8 cellular contexts compared by ENCODE assay signal in the genomic region with DNA sequence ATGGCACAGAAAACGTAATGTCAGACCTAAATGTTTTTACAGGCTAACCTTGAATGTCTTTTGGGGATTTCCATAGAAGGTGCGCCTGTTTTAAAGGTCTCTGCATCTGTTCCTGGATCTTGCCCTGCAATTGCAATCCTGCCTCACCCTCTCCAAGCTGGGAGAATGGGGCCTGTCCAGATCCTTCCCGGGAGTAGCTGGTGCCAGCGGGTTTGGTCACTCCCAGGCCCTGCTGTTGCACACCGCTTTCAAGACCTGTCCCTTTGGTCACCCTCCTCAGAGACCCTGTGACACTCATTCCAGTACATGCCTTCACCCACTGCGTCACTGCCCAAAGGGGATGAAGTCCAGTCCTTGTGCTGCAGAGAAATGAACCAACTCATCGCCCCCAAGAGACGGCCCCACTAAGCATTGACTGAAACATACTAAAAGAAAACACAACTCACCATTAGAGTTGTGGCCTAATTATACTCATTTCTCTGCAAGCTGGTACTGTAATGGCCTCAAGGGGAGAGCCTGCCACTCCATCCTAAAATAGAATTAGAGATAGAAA. TPM values are rescaled to one million over a fixed set of nuclear protein-coding genes. Genes with fewer than 3 reads are reported as not detected.
DNase-seq lines count a peak whose midpoint lies in the region; ATAC-seq and TF ChIP-seq lines count a peak whose summit lies in the region.

No MANE protein-coding gene starts in this region.

- peaks cover 11% of the 10 kb centered on the region for H3K36me3 ChIP-seq in CD8-positive, alpha-beta memory T cell (ENCODE audit: insufficient read depth, low read length)

- peak in 2 of 5 donors; percentile 3 to 55 for DNase-seq in CD8-positive, alpha-beta memory T cell
- peak; percentile 28 for DNase-seq in KG1 (lab: John Stamatoyannopoulos, UW)
- DNase-seq in activated T-cell treated with anti-CD3 and anti-CD28 coated beads, Interleukin-2, amount 50 U/mL, for 4 hours = no peak
- DNase-seq in head of caudate nucleus = peak in 34 of 42 donors; percentile 14 to 79 (median 45)
- DNase-seq in progenitor cell of endocrine pancreas (ENCODE audit: low spot score, unreplicated experiment) = no peak

- peaks cover 0 to 6% (median 0%) of the 10 kb centered on the region in 5 donors for H3K9me3 Mint-ChIP-seq in CD8-positive, alpha-beta memory T cell
- no peaks in the 10 kb centered on the region for H3K9me3 Mint-ChIP-seq in activated T-cell treated with anti-CD3 and anti-CD28 coated beads, Interleukin-2, amount 50 U/mL, for 4 hours
- no peaks in the 10 kb centered on the region for H3K9me3 Mint-ChIP-seq in progenitor cell of endocrine pancreas (ENCODE audit: low read depth)

- peaks cover 44% of the 10 kb centered on the region for H3K4me1 ChIP-seq in CD8-positive, alpha-beta memory T cell (ENCODE audit: insufficient read depth, low read length)

- CTCF ChIA-PET in CD8-positive, alpha-beta memory T cell (lab: Charles Lee) = interaction anchor here (0.6 to 8.3 kb wide), 13 partner anchors 10 to 472 kb away, joined by 3 to 68 read pairs (median 4); no protein-coding TSS in a partner anchor

- peak overlapping the region; percentile 83 to 99 (median 96) for H3K4me3 Mint-ChIP-seq in CD8-positive, alpha-beta memory T cell
- H3K4me3 Mint-ChIP-seq in activated T-cell treated with anti-CD3 and anti-CD28 coated beads, Interleukin-2, amount 50 U/mL, for 4 hours = peak overlapping the region; percentile 82
- H3K4me3 Mint-ChIP-seq in progenitor cell of endocrine pancreas (ENCODE audit: low read depth) = peak overlapping the region; percentile 67

- ATAC-seq in activated T-cell treated with anti-CD3 and anti-CD28 coated beads, Interleukin-2, amount 50 U/mL, for 4 hours = no peak
- ATAC-seq in HG03108 (IDR thresholded peaks at IDR 0.05; ENCODE audit: unreplicated experiment) = no peak
- no peak for ATAC-seq in GM21515 (IDR thresholded peaks at IDR 0.05; ENCODE audit: unreplicated experiment)
- ATAC-seq in HG02642 (IDR thresholded peaks at IDR 0.05; ENCODE audit: poor library complexity, unreplicated experiment) = no peak

- TF ChIP-seq CTCF in progenitor cell of endocrine pancreas (IDR thresholded peaks at IDR 0.05; ENCODE audit: unreplicated experiment) = no peak

- H3K9me3 ChIP-seq in CD8-positive, alpha-beta memory T cell (ENCODE audit: low read length) = no peaks in the 10 kb centered on the region

- intact Hi-C loops in head of caudate nucleus (cut with DNase I) = loop anchor here (1.0 to 5.0 kb wide), 4 partner anchors 67 to 470 kb away; no protein-coding TSS in a partner anchor

- POLR2A ChIA-PET in CD8-positive, alpha-beta memory T cell (lab: Charles Lee) = interaction anchor here (0.6 to 5.5 kb wide), 16 partner anchors 11 to 892 kb away, joined by 3 to 101 read pairs (median 4); a partner anchor contains a TSS

- H3K36me3 Mint-ChIP-seq in CD8-positive, alpha-beta memory T cell = peaks cover 10 to 22% (median 14%) of the 10 kb centered on the region in 3 donors
- peaks cover 14% of the 10 kb centered on the region for H3K36me3 Mint-ChIP-seq in activated T-cell treated with anti-CD3 and anti-CD28 coated beads, Interleukin-2, amount 50 U/mL, for 4 hours (ENCODE audit: insufficient read depth)
- H3K36me3 Mint-ChIP-seq in progenitor cell of endocrine pancreas (ENCODE audit: insufficient read depth) = peaks cover 15% of the 10 kb centered on the region

- H3K27me3 ChIP-seq in CD8-positive, alpha-beta memory T cell (ENCODE audit: insufficient read depth, low read length, poor library complexity, severe bottlenecking) = no peaks in the 10 kb centered on the region

- peaks cover 38 to 47% (median 46%) of the 10 kb centered on the region in 3 donors for H3K4me1 Mint-ChIP-seq in CD8-positive, alpha-beta memory T cell
- H3K4me1 Mint-ChIP-seq in activated T-cell treated with anti-CD3 and anti-CD28 coated beads, Interleukin-2, amount 50 U/mL, for 4 hours (ENCODE audit: low read depth) = peaks cover 42% of the 10 kb centered on the region
- H3K4me1 Mint-ChIP-seq in progenitor cell of endocrine pancreas (ENCODE audit: low read depth) = peaks cover 47% of the 10 kb centered on the region

- peak overlapping the region; percentile 42 for H3K4me3 ChIP-seq in CD8-positive, alpha-beta memory T cell (ENCODE audit: low read length)

- H3K27ac ChIP-seq in CD8-positive, alpha-beta memory T cell (ENCODE audit: low read depth, low read length) = peak overlapping the region; percentile 96

- peak overlapping the region; percentile 99 to 100 (median 100) for H3K27ac Mint-ChIP-seq in CD8-positive, alpha-beta memory T cell
- H3K27ac Mint-ChIP-seq in progenitor cell of endocrine pancreas = peak overlapping the region; percentile 99

- peaks cover 0 to 15% of the 10 kb centered on the region in 2 donors for H3K27me3 Mint-ChIP-seq in CD8-positive, alpha-beta memory T cell
- no peaks in the 10 kb centered on the region for H3K27me3 Mint-ChIP-seq in activated T-cell treated with anti-CD3 and anti-CD28 coated beads, Interleukin-2, amount 50 U/mL, for 4 hours (ENCODE audit: low read depth)
- no peaks in the 10 kb centered on the region for H3K27me3 Mint-ChIP-seq in progenitor cell of endocrine pancreas

RNA-seq across cellular contexts. Expression of a gene that starts 1.9 kb away (rescaled TPM):
- 10 to 100 TPM; 91.8 to 98.4 TPM for total RNA-seq in CD8-positive, alpha-beta memory T cell
- 42.5 TPM for polyA plus RNA-seq in CD8-positive, alpha-beta memory T cell
- 10 to 100 TPM; 69.3 to 86.1 (median 75.2) TPM for total RNA-seq in activated T-cell treated with anti-CD3 and anti-CD28 coated beads, Interleukin-2, amount 50 U/mL, for 4 hours
- total RNA-seq in progenitor cell of endocrine pancreas = 193 and 214 TPM in 2 replicates

Comparison
In these comparisons a context has a peak if more than half of its experiments do, and no peak if none do; other contexts are left out.
1. DNase-seq: peak in KG1 (single experiment) and head of caudate nucleus (34 of 42); none in activated T-cell treated with anti-CD3 and anti-CD28 coated beads, Interleukin-2, amount 50 U/mL, for 4 hours (single experiment) and progenitor cell of endocrine pancreas (single experiment).
2. Peak in every context shown above with its lines, with median percentiles within 50 percentile points of each other: H3K4me3 Mint-ChIP-seq.